In genomic region chr5:1662559-1663043, GRCh38 we compare ENCODE assay signal across 19 cellular contexts.
"Had no signal": no experiment of that assay in that cellular context is flagged by ENCODE, and none has a peak within 500 bp of the region (broad histone marks: within the 10 kb centered on the region; RNA-seq: fewer than 3 reads in every experiment).

No MANE protein-coding gene starts in this region.

- H3K4me1 Mint-ChIP-seq: nephron had no signal

- H3K9me3 Mint-ChIP-seq: activated naive CD8-positive, alpha-beta T cell treated with anti-CD3 and anti-CD28 coated beads, Interleukin-2, amount 10 ng/mL, durations not matched to agents 7 days and 5 days; memory B cell; nephron; stimulated activated effector memory CD8-positive, alpha-beta T cell treated with anti-CD3 and anti-CD28 coated beads, Interleukin-12 subunit alpha, Interleukin-12 subunit beta, amount 100 ng/mL, for 72 hours; T-cell had no signal

- H3K4me2 ChIP-seq: smooth muscle cell had no signal

- H3K4me3 Mint-ChIP-seq: activated CD4-positive, alpha-beta T cell treated with anti-CD3 and anti-CD28 coated beads for 36 hours; activated CD8-positive, alpha-beta T cell treated with anti-CD3 and anti-CD28 coated beads, Interleukin-2, amount 10 ng/mL, durations not matched to agents 7 days and 5 days; activated naive CD8-positive, alpha-beta T cell treated with anti-CD3 and anti-CD28 coated beads, Interleukin-2, amount 10 ng/mL, durations not matched to agents 7 days and 5 days; memory B cell; stimulated activated effector memory CD8-positive, alpha-beta T cell treated with anti-CD3 and anti-CD28 coated beads, Interleukin-12 subunit alpha, Interleukin-12 subunit beta, amount 100 ng/mL, for 72 hours; T-cell had no signal

- H3K27ac Mint-ChIP-seq: activated CD4-positive, alpha-beta T cell treated with anti-CD3 and anti-CD28 coated beads for 36 hours; activated CD8-positive, alpha-beta T cell treated with anti-CD3 and anti-CD28 coated beads, Interleukin-2, amount 10 ng/mL, durations not matched to agents 7 days and 5 days; activated naive CD8-positive, alpha-beta T cell treated with anti-CD3 and anti-CD28 coated beads, Interleukin-2, amount 10 ng/mL, durations not matched to agents 7 days and 5 days; memory B cell; nephron; stimulated activated effector memory CD8-positive, alpha-beta T cell treated with anti-CD3 and anti-CD28 coated beads, Interleukin-12 subunit alpha, Interleukin-12 subunit beta, amount 100 ng/mL, for 72 hours had no signal

- H3K36me3 Mint-ChIP-seq: activated naive CD8-positive, alpha-beta T cell treated with anti-CD3 and anti-CD28 coated beads, Interleukin-2, amount 10 ng/mL, durations not matched to agents 7 days and 5 days; stimulated activated effector memory CD8-positive, alpha-beta T cell treated with anti-CD3 and anti-CD28 coated beads, Interleukin-12 subunit alpha, Interleukin-12 subunit beta, amount 100 ng/mL, for 72 hours; T-cell had no signal

- H3K9me3 ChIP-seq: esophagus squamous epithelium, ovary, tibial nerve had no signal

- H3K4me3 ChIP-seq: dorsolateral prefrontal cortex, esophagus squamous epithelium, ovary, SK-N-MC, smooth muscle cell, tibial nerve had no signal

- DNase-seq: activated CD4-positive, alpha-beta T cell treated with anti-CD3 and anti-CD28 coated beads for 36 hours; activated CD8-positive, alpha-beta T cell treated with anti-CD3 and anti-CD28 coated beads, Interleukin-2, amount 10 ng/mL, durations not matched to agents 7 days and 5 days; activated gamma-delta T cell; activated naive CD8-positive, alpha-beta T cell treated with anti-CD3 and anti-CD28 coated beads, Interleukin-2, amount 10 ng/mL, durations not matched to agents 7 days and 5 days; anterior cingulate cortex; esophagus squamous epithelium; foreskin fibroblast; glutamatergic neuron; ovary; T-cell; T1000 had no signal

- H3K27me3 ChIP-seq: ovary had no signal

- H3K36me3 ChIP-seq: esophagus squamous epithelium, ovary, tibial nerve had no signal

- H3K27ac ChIP-seq: dorsolateral prefrontal cortex, esophagus squamous epithelium, ovary, SK-N-MC, tibial nerve, VCaP had no signal
